Comparison of ENCODE assay signal across 23 cellular contexts in genomic region chrX:97367149-97367548, GRCh38.
DNase-seq lines count a peak whose midpoint lies in the region; ATAC-seq and TF ChIP-seq lines count a peak whose summit lies in the region.
"Had no signal": no experiment of that assay in that cellular context is flagged by ENCODE, and none has a peak within 500 bp of the region (broad histone marks: within the 10 kb centered on the region; RNA-seq: fewer than 3 reads in every experiment).

No MANE protein-coding gene starts in this region.

- no peak overlapping the region for H2BK120ac ChIP-seq in IMR-90 (ENCODE audit: low read depth, low read length)

- no peak overlapping the region for H2BK20ac ChIP-seq in IMR-90 (ENCODE audit: low read depth, low read length)

- POLR2A ChIA-PET in IMR-90 (lab: Charles Lee; ENCODE audit: unreplicated experiment): no interaction called here

- H4K8ac ChIP-seq in IMR-90 (ENCODE audit: low read depth in 2 of 2, low read length in 2 of 2): no peak overlapping the region

- intact Hi-C loops in IMR-90 (cut with micrococcal nuclease): no loop called here

- no peak overlapping the region for H2AK5ac ChIP-seq in IMR-90 (ENCODE audit: low read depth, low read length)

- H3K14ac ChIP-seq in IMR-90 (replicated peaks; ENCODE audit: low read depth, low read length): no peak overlapping the region

- no peak overlapping the region for H4K5ac ChIP-seq in IMR-90 (ENCODE audit: low read depth, low read length)

- no peak overlapping the region for H4K91ac ChIP-seq in IMR-90 (ENCODE audit: insufficient read depth, low read depth, low read length)

- no peak for TF ChIP-seq RAD21 in IMR-90 (IDR thresholded peaks at IDR 0.05; ENCODE audit: low read length)

- H3K4me1 ChIP-seq in IMR-90 (ENCODE audit: control insufficient read depth, insufficient read depth, low read length): no peaks in the 10 kb centered on the region
- peaks cover 4% of the 10 kb centered on the region for H3K4me1 ChIP-seq in osteoblast (ENCODE audit: insufficient read depth, low read length)
- H3K4me1 ChIP-seq: breast epithelium, gastroesophageal sphincter had no signal

- H3K9me1 ChIP-seq in IMR-90 (ENCODE audit: insufficient read depth, low read length): no peaks in the 10 kb centered on the region; the same call in 1 of the 2 replicates

- no peak overlapping the region for H3K23ac ChIP-seq in IMR-90 (ENCODE audit: low read depth, low read length)

- BruUV-seq in IMR-90 (replicated peaks; lab: Mats Ljungman, UMichigan): no TSS peak

- no peak overlapping the region for H2BK5ac ChIP-seq in IMR-90 (ENCODE audit: low read depth, low read length, poor library complexity, severe bottlenecking)

- H3K4me3 ChIP-seq in IMR-90 (ENCODE audit: insufficient read depth, low read depth, low read length) (no peak overlapping the region), choroid plexus epithelial cell (ENCODE audit: low read depth, low read length) (no peak overlapping the region), osteoblast (ENCODE audit: insufficient read depth, low read length) (no peak overlapping the region)
- H3K4me3 ChIP-seq: breast epithelium, gastroesophageal sphincter, skin epidermis, thoracic aorta had no signal

- H4K20me1 ChIP-seq in IMR-90 (ENCODE audit: insufficient read depth, low read length) (no peaks in the 10 kb centered on the region), osteoblast (ENCODE audit: insufficient read depth, low read length) (no peaks in the 10 kb centered on the region)

- WGBS in IMR-90 (ENCODE audit: extremely low coverage in 2 of 2, insufficient read length in 1 of 2), 2 experiments: no CpG with 5 or more reads among the region's 2 CpGs

- in situ Hi-C loops in IMR-90 (cut with MboI; ENCODE audit: low sequenced_read_pairs): no loop called here

- no peaks in the 10 kb centered on the region for H3K36me3 ChIP-seq in IMR-90 (ENCODE audit: control insufficient read depth, insufficient read depth, low read length)
- H3K36me3 ChIP-seq in osteoblast (ENCODE audit: insufficient read depth, low read length): no peaks in the 10 kb centered on the region
- H3K36me3 ChIP-seq: breast epithelium, gastroesophageal sphincter, thoracic aorta had no signal

- dilution Hi-C loops in IMR-90 (cut with HindIII; ENCODE audit: low sequenced_read_pairs, unreplicated experiment): no loop called here

- no peak overlapping the region for H3K56ac ChIP-seq in IMR-90 (ENCODE audit: extremely low read depth, insufficient read depth, low read length)

- H3K27me3 ChIP-seq in IMR-90 (ENCODE audit: control insufficient read depth, insufficient read depth, low read length) (no peaks in the 10 kb centered on the region), osteoblast (ENCODE audit: insufficient read depth, low read length) (no peaks in the 10 kb centered on the region)
- H3K27me3 ChIP-seq: gastroesophageal sphincter had no signal

- ATAC-seq in IMR-90 (ENCODE audit: low read depth) (peak; percentile 51), GM21423 (IDR thresholded peaks at IDR 0.05; ENCODE audit: unreplicated experiment) (no peak), GM18505 (IDR thresholded peaks at IDR 0.05; ENCODE audit: unreplicated experiment) (no peak)
- ATAC-seq: gastroesophageal sphincter, left ventricle myocardium superior had no signal

- H3K27ac ChIP-seq in IMR-90 (ENCODE audit: insufficient read depth, low read length) (no peak overlapping the region), osteoblast (ENCODE audit: low read depth, low read length) (no peak overlapping the region)
- H3K27ac ChIP-seq: breast epithelium, C4-2B, gastroesophageal sphincter, skin epidermis, thoracic aorta, VCaP had no signal

- DNase-seq in Ammon's horn (ENCODE audit: low spot score): peak; percentile 1
- DNase-seq in IMR-90: peak; percentile 67
- peak; percentile 42 for DNase-seq in choroid plexus epithelial cell (ENCODE audit: low read depth)
- DNase-seq in osteoblast (ENCODE audit: insufficient read length, low spot score, missing footprints): peak; percentile 82
- DNase-seq in stimulated activated naive CD4-positive, alpha-beta T cell treated with Interleukin-2 at 50 U/mL for 16 hours (lab: John Stamatoyannopoulos, UW): no peak
- no peak for DNase-seq in NCI-H748 (lab: John Stamatoyannopoulos, UW; ENCODE audit: unreplicated experiment)
- DNase-seq: activated CD4-positive, alpha-beta memory T cell treated with anti-CD3 and anti-CD28 coated beads for 36 hours; activated T-cell treated with anti-CD3 and anti-CD28 coated beads, Interleukin-2, amount 50 U/mL, for 24 hours; effector memory CD4-positive, alpha-beta T cell; left ventricle myocardium superior; NCI-H1436 treated with DMSO at 0.1 percent for 48 hours; NCI-H2227 treated with DMSO at 0.1 percent for 48 hours; NK-92 treated with Interleukin-12 subunit alpha and Interleukin-12 subunit beta, amount 100 ng/mL, for 24 hours; stimulated activated CD4-positive, alpha-beta T cell treated with anti-CD3 and anti-CD28 coated beads, Interleukin-4, amount 100 ng/mL, for 24 hours; SW 1271 had no signal

- no peak overlapping the region for H3K4ac ChIP-seq in IMR-90 (ENCODE audit: low read depth, low read length)

- TF ChIP-seq POLR2A in IMR-90 (IDR thresholded peaks at IDR 0.05; ENCODE audit: low read depth, low read length): no peak
- TF ChIP-seq POLR2A in GM18505 (IDR thresholded peaks at IDR 0.05; ENCODE audit: borderline replicate concordance, extremely low read depth, insufficient read depth, insufficient read length): no peak

- H3K9me3 ChIP-seq in IMR-90 (ENCODE audit: control insufficient read depth, insufficient read depth, low read length) (no peaks in the 10 kb centered on the region), osteoblast (ENCODE audit: low read depth, low read length) (no peaks in the 10 kb centered on the region)
- H3K9me3 ChIP-seq: breast epithelium, gastroesophageal sphincter, thoracic aorta had no signal

- H3K18ac ChIP-seq in IMR-90 (ENCODE audit: low read depth, low read length): no peak overlapping the region

- no peaks in the 10 kb centered on the region for H3K79me1 ChIP-seq in IMR-90 (ENCODE audit: low read depth in 1 of 2, low read length in 2 of 2)

- H2BK15ac ChIP-seq in IMR-90 (ENCODE audit: low read depth, low read length): no peak overlapping the region

- H3K4me2 ChIP-seq in IMR-90 (ENCODE audit: low read depth, low read length) (no peak overlapping the region), osteoblast (ENCODE audit: insufficient read depth, low read length) (no peak overlapping the region)

- no peak overlapping the region for H2AK9ac ChIP-seq in IMR-90 (replicated peaks; ENCODE audit: low read depth, low read length, poor library complexity)

- no peaks in the 10 kb centered on the region for H3K79me2 ChIP-seq in osteoblast (ENCODE audit: insufficient read depth, low read length)

- TF ChIP-seq CTCF in IMR-90 (conservative IDR thresholded peaks at IDR 0.05; ENCODE audit: low read depth, low read length) (no peak), choroid plexus epithelial cell (conservative IDR thresholded peaks at IDR 0.05; ENCODE audit: low read depth, low read length) (no peak), osteoblast (IDR thresholded peaks at IDR 0.05; ENCODE audit: extremely low read depth, low read depth, low read length) (no peak)

- CTCF ChIA-PET in IMR-90 (lab: Yijun Ruan, JAX): no interaction called here

- H3K9ac ChIP-seq in IMR-90 (ENCODE audit: low read depth, low read length): no peak overlapping the region

- H2AFZ ChIP-seq in IMR-90 (replicated peaks; ENCODE audit: low read length, poor library complexity) (no peak overlapping the region), osteoblast (ENCODE audit: low read length) (no peak overlapping the region)

TF ChIP-seq in IMR-90, 13 proteins besides CTCF, POLR2A, EP300 and RAD21:
- TF ChIP-seq CEBPB (IDR thresholded peaks at IDR 0.05; ENCODE audit: low read depth, low read length): peak; percentile 92
- TF ChIP-seq MXI1 (IDR thresholded peaks at IDR 0.05; ENCODE audit: borderline replicate concordance, low read depth, low read length): no peak
TF ChIP-seq in IMR-90: peak in this region for 1.

Comparison
In these comparisons a context has a peak if more than half of its experiments do, and no peak if none do; other contexts are left out.
1. DNase-seq: peak in Ammon's horn (single experiment), IMR-90 (single experiment), choroid plexus epithelial cell (single experiment) and osteoblast (single experiment); none in stimulated activated naive CD4-positive, alpha-beta T cell treated with Interleukin-2 at 50 U/mL for 16 hours (single experiment) and NCI-H748 (single experiment).